7 cellular contexts compared by ENCODE assay signal in genomic region chr22:19718255-19719054, GRCh38. TPM values are rescaled to one million over a fixed set of nuclear protein-coding genes. Genes with fewer than 3 reads are reported as not detected.
DNase-seq lines count a peak whose midpoint lies in the region; ATAC-seq, FAIRE-seq and TF ChIP-seq lines count a peak whose summit lies in the region.

No MANE protein-coding gene starts in this region.

- H3F3A ChIP-seq in PC-3 (ENCODE audit: low read length, unreplicated experiment) = no peaks in the 10 kb centered on the region

- peaks cover 6% of the 10 kb centered on the region for H3K4me1 Mint-ChIP-seq in glutamatergic neuron (ENCODE audit: low read depth, unreplicated experiment)
- peaks cover 37% of the 10 kb centered on the region for H3K4me1 Mint-ChIP-seq in osteocyte (ENCODE audit: unreplicated experiment)

- intact Hi-C loops in PC-3 (cut with micrococcal nuclease) = loop anchor here (10.0 kb wide), 1 partner anchor 224 kb away; no protein-coding TSS in a partner anchor
- intact Hi-C loops in sigmoid colon (cut with DNase I) = loop anchor here (2.0 kb wide), 1 partner anchor 40 kb away; no protein-coding TSS in a partner anchor

- H3K9me3 ChIP-seq in PC-3 (ENCODE audit: low read length) (no peaks in the 10 kb centered on the region), sigmoid colon (no peaks in the 10 kb centered on the region)

- peak overlapping the region; percentile 83 for H3K4me2 ChIP-seq in PC-3 (ENCODE audit: low read length)

- H4K20me1 ChIP-seq in PC-3 (ENCODE audit: low read length) = no peaks in the 10 kb centered on the region

- H3K36me3 Mint-ChIP-seq in glutamatergic neuron (ENCODE audit: unreplicated experiment) (peaks cover 8% of the 10 kb centered on the region), osteocyte (ENCODE audit: unreplicated experiment) (peaks cover 21% of the 10 kb centered on the region)

- FAIRE-seq in H54 (lab: Jason Lieb, UNC) = no peak

- H3K27ac ChIP-seq in PC-3 (ENCODE audit: low read length) (no peak overlapping the region), sigmoid colon (peak overlapping the region; percentile 4 to 71 (median 61))

- H3K36me3 ChIP-seq in PC-3 (ENCODE audit: low read depth, low read length) (no peaks in the 10 kb centered on the region), sigmoid colon (peaks cover 0 to 14% (median 0%) of the 10 kb centered on the region in 4 donors)

- H2AFZ ChIP-seq in PC-3 (ENCODE audit: low read length) = peak overlapping the region; percentile 65; the same call in 1 of the 2 replicates

- no TSS peak for BruUV-seq in PC-3 (replicated peaks; lab: Mats Ljungman, UMichigan)

- H3K27me3 Mint-ChIP-seq in glutamatergic neuron (ENCODE audit: unreplicated experiment) = peaks cover 34% of the 10 kb centered on the region
- no peaks in the 10 kb centered on the region for H3K27me3 Mint-ChIP-seq in osteocyte (ENCODE audit: unreplicated experiment)

- H3K9ac ChIP-seq in PC-3 (ENCODE audit: low read length) = peak overlapping the region; percentile 38; the same call in 1 of the 2 replicates

- peaks cover 10% of the 10 kb centered on the region for H3K9me3 Mint-ChIP-seq in glutamatergic neuron (ENCODE audit: unreplicated experiment)
- no peaks in the 10 kb centered on the region for H3K9me3 Mint-ChIP-seq in osteocyte (ENCODE audit: unreplicated experiment)

- 1 to 3% methylated on average over 105 of the region's 105 CpGs for WGBS in sigmoid colon, 2 donors

- ATAC-seq in PC-3 (peak; percentile 17; the same call in 1 of the 2 replicates), GM19328 (IDR thresholded peaks at IDR 0.05; ENCODE audit: unreplicated experiment) (no peak)

- CTCF ChIA-PET in PC-3 (lab: Charles Lee) = no interaction called here

- H3K4me3 ChIP-seq in PC-3 (ENCODE audit: low read length) (peak overlapping the region; percentile 62), sigmoid colon (peak overlapping the region; percentile 44 to 76 (median 62))

- no peaks in the 10 kb centered on the region for H3K9me2 ChIP-seq in PC-3 (replicated peaks; ENCODE audit: low read length)

- H3K4me3 Mint-ChIP-seq in glutamatergic neuron (ENCODE audit: unreplicated experiment) = no peak overlapping the region
- H3K4me3 Mint-ChIP-seq in osteocyte (ENCODE audit: unreplicated experiment) = no peak overlapping the region

- H3K79me2 ChIP-seq in PC-3 (ENCODE audit: low read length) = no peaks in the 10 kb centered on the region

- DNase-seq in H54 (ENCODE audit: insufficient read length, low spot score) (peak; percentile 72), PC-3 (no peak), glutamatergic neuron (no peak), sigmoid colon (no peak), osteocyte (ENCODE audit: extremely low spot score, unreplicated experiment) (no peak), NCI-H1092 treated with DMSO at 0.1 percent for 48 hours (lab: John Stamatoyannopoulos, UW) (no peak)

- H3K27ac Mint-ChIP-seq in glutamatergic neuron (ENCODE audit: unreplicated experiment) (no peak overlapping the region), osteocyte (ENCODE audit: unreplicated experiment) (no peak overlapping the region)

- TF ChIP-seq POLR2A in H54 (IDR thresholded peaks at IDR 0.05; ENCODE audit: low read depth, low read length) = peak; percentile 58
- TF ChIP-seq POLR2A in sigmoid colon (IDR thresholded peaks at IDR 0.05) = no peak

- POLR2A ChIA-PET in PC-3 (lab: Charles Lee; ENCODE audit: unreplicated experiment) = no interaction called here

- H3K4me1 ChIP-seq in PC-3 (ENCODE audit: insufficient read depth, low read length) = no peaks in the 10 kb centered on the region
- peaks cover 0 to 50% (median 35%) of the 10 kb centered on the region in 4 donors for H3K4me1 ChIP-seq in sigmoid colon

- TF ChIP-seq CTCF in PC-3 (conservative IDR thresholded peaks at IDR 0.05; ENCODE audit: low read depth, low read length) = no peak
- peak; percentile 47 for TF ChIP-seq CTCF in glutamatergic neuron (IDR thresholded peaks at IDR 0.05; ENCODE audit: partially characterized antibody, unreplicated experiment)
- peak in 1 of 4 experiments; percentile 44 for TF ChIP-seq CTCF in sigmoid colon (IDR thresholded peaks at IDR 0.05)
- no peak for TF ChIP-seq CTCF in osteocyte (IDR thresholded peaks at IDR 0.05)

- TF ChIP-seq EP300 in sigmoid colon (IDR thresholded peaks at IDR 0.05) = no peak

- H3K27me3 ChIP-seq in PC-3 (ENCODE audit: low read length) = no peaks in the 10 kb centered on the region
- H3K27me3 ChIP-seq in sigmoid colon = peaks cover 7 to 40% (median 25%) of the 10 kb centered on the region in 3 donors

RNA-seq across cellular contexts. Expression of gene SEPTIN5, which starts 4.2 kb away (rescaled TPM):
- total RNA-seq in PC-3 (2014; rRNA removed) (26.3 and 27.5 TPM in 2 replicates), glutamatergic neuron (ENCODE audit: unreplicated experiment) (96.0 TPM), sigmoid colon (10 to 100 TPM in 3 of 4 donors, 1 to 10 TPM in 1; 5.7 to 26.0 (median 12.8) TPM), osteocyte (103 and 108 TPM in 2 replicates)
- 1 to 10 TPM; 1.2 to 6.2 (median 3.0) TPM for polyA plus RNA-seq in sigmoid colon

RNA-seq across cellular contexts. Expression of gene GP1BB, which starts 4.9 kb away (rescaled TPM):
- 0.80 and 5.9 TPM in 2 replicates for total RNA-seq in PC-3 (2014; rRNA removed)
- 8.3 TPM for total RNA-seq in glutamatergic neuron (ENCODE audit: unreplicated experiment)
- total RNA-seq in sigmoid colon = 1 to 10 TPM; 1.6 to 2.9 (median 2.4) TPM
- 1 to 10 TPM in 1 of 3 donors, not detected in 2; 1.1 TPM for polyA plus RNA-seq in sigmoid colon
- total RNA-seq in osteocyte = 28.6 and 34.1 TPM in 2 replicates

RNA-seq across cellular contexts. Expression of gene TBX1, which starts 42.1 kb away (rescaled TPM):
- 15.9 and 18.6 TPM in 2 replicates for total RNA-seq in PC-3 (2014; rRNA removed)
- total RNA-seq in glutamatergic neuron (ENCODE audit: unreplicated experiment) = 2.4 TPM
- total RNA-seq in sigmoid colon = 1 to 10 TPM; 1.7 to 4.3 (median 3.3) TPM
- 1 to 10 TPM in 2 of 3 donors, not detected in 1; 1.8 to 2.4 TPM for polyA plus RNA-seq in sigmoid colon
- 22.5 and 24.2 TPM in 2 replicates for total RNA-seq in osteocyte
